ENCODE assay signal across 28 cellular contexts in the genomic region with DNA sequence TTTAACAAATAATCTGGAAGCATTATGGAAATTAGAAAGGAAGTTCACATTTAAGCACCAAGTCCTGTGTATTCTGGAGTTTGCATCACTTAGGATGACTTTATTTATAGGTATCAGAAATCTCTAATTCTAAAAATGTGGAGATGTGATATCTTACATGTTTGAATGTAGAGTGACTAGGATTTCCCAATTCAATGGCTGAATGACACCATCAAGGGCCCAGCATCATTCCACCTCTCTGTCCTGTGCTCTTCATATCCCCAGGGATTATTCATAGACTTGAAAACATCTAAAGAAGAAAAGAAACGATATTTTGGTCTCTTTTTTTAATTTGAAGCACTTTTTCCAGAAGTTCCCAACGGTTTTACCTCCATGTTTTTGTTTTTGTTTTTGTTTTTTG.
"Had no signal": no experiment of that assay in that cellular context is flagged by ENCODE, and none has a peak within 500 bp of the region (broad histone marks: within the 10 kb centered on the region; RNA-seq: fewer than 3 reads in every experiment).

No MANE protein-coding gene starts in this region.

- H3K4me3 ChIP-seq: stomach, suprapubic skin, testis, thoracic aorta, thyroid gland, tibial artery, tibial nerve, transverse colon, upper lobe of left lung, upper lobe of right lung, uterus, vagina had no signal

- H3K27ac Mint-ChIP-seq: stimulated activated effector memory CD8-positive, alpha-beta T cell treated with anti-CD3 and anti-CD28 coated beads, Interleukin-12 subunit alpha, Interleukin-12 subunit beta, amount 100 ng/mL, for 72 hours; stimulated activated memory B cell treated with anti-CD40 and anti-IgM and Interleukin-4, amounts not matched to agents 10 μg/mL and 1 μg/mL and 100 μg/mL, for 72 hours; stimulated activated naive B cell treated with anti-CD40 and anti-IgM and Interleukin-4, amounts not matched to agents 10 μg/mL and 1 μg/mL and 100 μg/mL, for 72 hours; stimulated activated naive CD8-positive, alpha-beta T cell treated with anti-CD3 and anti-CD28 coated beads, Interleukin-15, amount 100 ng/mL, for 72 hours; stimulated activated naive CD8-positive, alpha-beta T cell treated with anti-CD3 and anti-CD28 coated beads, Interleukin-15, Interleukin-2, amounts not matched to agents 100 ng/mL and 50 ng/mL, for 24 hours; type B pancreatic cell had no signal

- H3K4me3 Mint-ChIP-seq: stimulated activated effector memory CD8-positive, alpha-beta T cell treated with anti-CD3 and anti-CD28 coated beads, Interleukin-12 subunit alpha, Interleukin-12 subunit beta, amount 100 ng/mL, for 72 hours; stimulated activated memory B cell treated with anti-CD40 and anti-IgM and Interleukin-4, amounts not matched to agents 10 μg/mL and 1 μg/mL and 100 μg/mL, for 72 hours; stimulated activated naive B cell treated with anti-CD40 and anti-IgM and Interleukin-4, amounts not matched to agents 10 μg/mL and 1 μg/mL and 100 μg/mL, for 72 hours; stimulated activated naive CD8-positive, alpha-beta T cell treated with anti-CD3 and anti-CD28 coated beads, Interleukin-15, amount 100 ng/mL, for 72 hours; stimulated activated naive CD8-positive, alpha-beta T cell treated with anti-CD3 and anti-CD28 coated beads, Interleukin-15, Interleukin-2, amounts not matched to agents 100 ng/mL and 50 ng/mL, for 24 hours; type B pancreatic cell had no signal

- H3K4me1 ChIP-seq: suprapubic skin, testis, thyroid gland, tibial artery, tibial nerve, transverse colon, upper lobe of left lung, upper lobe of right lung, uterus, vagina had no signal

- FAIRE-seq: urothelium cell line had no signal

- H3K36me3 ChIP-seq: stomach, suprapubic skin, thoracic aorta, thyroid gland, tibial artery, tibial nerve, transverse colon, upper lobe of left lung, upper lobe of right lung, uterus, vagina had no signal

- DNase-seq: stimulated activated CD4-positive, alpha-beta T cell treated with anti-CD3 and anti-CD28 coated beads, Interleukin-2, amount 100 ng/mL, for 48 hours; stimulated activated CD4-positive, alpha-beta T cell treated with anti-CD3 and anti-CD28 coated beads, Interleukin-4, amount 100 ng/mL, for 1 hour; stimulated activated CD4-positive, alpha-beta T cell treated with anti-CD3 and anti-CD28 coated beads, Interleukin-4, amount 100 ng/mL, for 24 hours; stimulated activated CD4-positive, alpha-beta T cell treated with anti-CD3 and anti-CD28 coated beads, Interleukin-4, amount 100 ng/mL, for 4 hours; stimulated activated CD8-positive, alpha-beta memory T cell treated with anti-CD3 and anti-CD28 coated beads, Interleukin-4, amount 100 ng/mL, for 48 hours; stimulated activated naive B cell treated with anti-CD40 and anti-IgM and Interleukin-4, amounts not matched to agents 10 μg/mL and 1 μg/mL and 100 μg/mL, for 72 hours; stimulated activated naive CD4-positive, alpha-beta T cell; stimulated activated naive CD4-positive, alpha-beta T cell treated with Interleukin-2 at 50 U/mL for 16 hours; stimulated activated naive CD8-positive, alpha-beta T cell treated with anti-CD3 and anti-CD28 coated beads, Interleukin-15, amount 100 ng/mL, for 72 hours; stimulated activated naive CD8-positive, alpha-beta T cell treated with anti-CD3 and anti-CD28 coated beads, Interleukin-15, Interleukin-2, amounts not matched to agents 100 U/mL and 50 U/mL, for 24 hours; stomach; substantia nigra; testis; thyroid gland; tibial artery; transverse colon; upper lobe of left lung; upper lobe of right lung; uterus had no signal

- ATAC-seq: stimulated activated effector memory CD8-positive, alpha-beta T cell treated with anti-CD3 and anti-CD28 coated beads, Interleukin-12 subunit alpha, Interleukin-12 subunit beta, amount 100 ng/mL, for 72 hours; stimulated activated memory B cell treated with anti-CD40 and anti-IgM and Interleukin-4, amounts not matched to agents 10 μg/mL and 1 μg/mL and 100 μg/mL, for 72 hours; stimulated activated naive B cell treated with anti-CD40 and anti-IgM and Interleukin-4, amounts not matched to agents 10 μg/mL and 1 μg/mL and 100 μg/mL, for 72 hours; stimulated activated naive CD8-positive, alpha-beta T cell treated with anti-CD3 and anti-CD28 coated beads, Interleukin-15, amount 100 ng/mL, for 72 hours; stimulated activated naive CD8-positive, alpha-beta T cell treated with anti-CD3 and anti-CD28 coated beads, Interleukin-15, Interleukin-2, amounts not matched to agents 100 U/mL and 50 U/mL, for 24 hours; upper lobe of right lung had no signal

- H3K4me1 Mint-ChIP-seq: stimulated activated effector memory CD8-positive, alpha-beta T cell treated with anti-CD3 and anti-CD28 coated beads, Interleukin-12 subunit alpha, Interleukin-12 subunit beta, amount 100 ng/mL, for 72 hours; stimulated activated memory B cell treated with anti-CD40 and anti-IgM and Interleukin-4, amounts not matched to agents 10 μg/mL and 1 μg/mL and 100 μg/mL, for 72 hours; stimulated activated naive B cell treated with anti-CD40 and anti-IgM and Interleukin-4, amounts not matched to agents 10 μg/mL and 1 μg/mL and 100 μg/mL, for 72 hours; stimulated activated naive CD8-positive, alpha-beta T cell treated with anti-CD3 and anti-CD28 coated beads, Interleukin-15, amount 100 ng/mL, for 72 hours had no signal

- H3K9me3 ChIP-seq: testis, thyroid gland, upper lobe of right lung, uterus had no signal

- H3K27me3 ChIP-seq: stomach, suprapubic skin, testis, thyroid gland, tibial artery, tibial nerve, transverse colon, upper lobe of left lung, upper lobe of right lung, uterus, vagina had no signal

- H3K27ac ChIP-seq: stomach, suprapubic skin, testis, thyroid gland, tibial artery, tibial nerve, transverse colon, upper lobe of left lung, upper lobe of right lung, uterus, vagina had no signal

- H3K27me3 Mint-ChIP-seq: stimulated activated memory B cell treated with anti-CD40 and anti-IgM and Interleukin-4, amounts not matched to agents 10 μg/mL and 1 μg/mL and 100 μg/mL, for 72 hours; stimulated activated naive CD8-positive, alpha-beta T cell treated with anti-CD3 and anti-CD28 coated beads, Interleukin-15, amount 100 ng/mL, for 72 hours; type B pancreatic cell had no signal

- H3K36me3 Mint-ChIP-seq: stimulated activated effector memory CD8-positive, alpha-beta T cell treated with anti-CD3 and anti-CD28 coated beads, Interleukin-12 subunit alpha, Interleukin-12 subunit beta, amount 100 ng/mL, for 72 hours; stimulated activated memory B cell treated with anti-CD40 and anti-IgM and Interleukin-4, amounts not matched to agents 10 μg/mL and 1 μg/mL and 100 μg/mL, for 72 hours; type B pancreatic cell had no signal
